2 cellular contexts compared by ENCODE assay signal in genomic region chr5:916441-917293, GRCh38.
TF ChIP-seq lines count a peak whose summit lies in the region.

No MANE protein-coding gene starts in this region.

TF ChIP-seq in IMR-90, 13 proteins besides CTCF, POLR2A, EP300 and RAD21:
- TF ChIP-seq ELK1 (IDR thresholded peaks at IDR 0.05; ENCODE audit: borderline replicate concordance, low read depth, low read length) (no peak), RCOR1 (IDR thresholded peaks at IDR 0.05; ENCODE audit: insufficient replicate concordance, low read length) (no peak), MXI1 (IDR thresholded peaks at IDR 0.05; ENCODE audit: borderline replicate concordance, low read depth, low read length) (no peak), MAFK (IDR thresholded peaks at IDR 0.05; ENCODE audit: low read depth, low read length) (no peak)

TF ChIP-seq in GM12891, 5 proteins besides CTCF, POLR2A, EP300 and RAD21:
- TF ChIP-seq PAX5 (IDR thresholded peaks at IDR 0.05; ENCODE audit: insufficient read depth, low read length, severe bottlenecking) (no peak), POU2F2 (IDR thresholded peaks at IDR 0.05; ENCODE audit: low read depth, low read length) (no peak), TAF1 (IDR thresholded peaks at IDR 0.05; ENCODE audit: low read depth, low read length) (no peak), SPI1 (IDR thresholded peaks at IDR 0.05; ENCODE audit: low read depth, low read length) (no peak), POLR2AphosphoS5 (IDR thresholded peaks at IDR 0.05; ENCODE audit: low read depth, low read length) (no peak)
